ENCODE assay signal across 8 cellular contexts in genomic region chr2:165015052-165015642, GRCh38. TPM values are rescaled to one million over a fixed set of nuclear protein-coding genes. Genes with fewer than 3 reads are reported as not detected.
A peak's percentile ranks its signal among the peaks of the same experiment; 100 is the strongest.
DNase-seq lines count a peak whose midpoint lies in the region; ATAC-seq and TF ChIP-seq lines count a peak whose summit lies in the region.

No MANE protein-coding gene starts in this region.

- H3K4me3 Mint-ChIP-seq in brain: no peak overlapping the region

- H3K36me3 Mint-ChIP-seq in brain: no peaks in the 10 kb centered on the region

- peaks cover 0 to 2% (median 0%) of the 10 kb centered on the region in 5 experiments for H3K9me3 Mint-ChIP-seq in brain

- peak; percentile 42 to 55 for DNase-seq in NOMO-1 (lab: John Stamatoyannopoulos, UW; ENCODE audit: unreplicated experiment in 2 of 2)
- DNase-seq in NOMO-1 treated with dmso at 0.1 percent for 144 hours (lab: John Stamatoyannopoulos, UW; ENCODE audit: unreplicated experiment): no peak
- peak; percentile 18 for DNase-seq in NCI-H128 (lab: John Stamatoyannopoulos, UW; ENCODE audit: unreplicated experiment)
- DNase-seq in T-helper 2 cell: peak in 3 of 5 experiments; percentile 13 to 40 (median 15)
- peak; percentile 67 for DNase-seq in iris pigment epithelial cell (ENCODE audit: low read depth)
- peak; percentile 60 to 72 for DNase-seq in stimulated activated CD4-positive, alpha-beta T cell treated with anti-CD3 and anti-CD28 coated beads, Interleukin-2, amount 100 ng/mL, for 24 hours

- no peak overlapping the region for H3K27ac Mint-ChIP-seq in brain

- no peaks in the 10 kb centered on the region for H3K4me1 Mint-ChIP-seq in brain

- peak; percentile 82 for ATAC-seq in HG02642 (IDR thresholded peaks at IDR 0.05; ENCODE audit: poor library complexity, unreplicated experiment)

- peak; percentile 85 to 89 for TF ChIP-seq CTCF in brain (conservative IDR thresholded peaks at IDR 0.05)

- no peaks in the 10 kb centered on the region for H3K27me3 Mint-ChIP-seq in brain

RNA-seq across cellular contexts. Expression of gene SLC38A11, which starts 59.8 kb away (rescaled TPM):
- 1.7 TPM for polyA plus RNA-seq in brain (ENCODE audit: insufficient read depth, low read depth, low replicate concordance)
